In the genomic region with DNA sequence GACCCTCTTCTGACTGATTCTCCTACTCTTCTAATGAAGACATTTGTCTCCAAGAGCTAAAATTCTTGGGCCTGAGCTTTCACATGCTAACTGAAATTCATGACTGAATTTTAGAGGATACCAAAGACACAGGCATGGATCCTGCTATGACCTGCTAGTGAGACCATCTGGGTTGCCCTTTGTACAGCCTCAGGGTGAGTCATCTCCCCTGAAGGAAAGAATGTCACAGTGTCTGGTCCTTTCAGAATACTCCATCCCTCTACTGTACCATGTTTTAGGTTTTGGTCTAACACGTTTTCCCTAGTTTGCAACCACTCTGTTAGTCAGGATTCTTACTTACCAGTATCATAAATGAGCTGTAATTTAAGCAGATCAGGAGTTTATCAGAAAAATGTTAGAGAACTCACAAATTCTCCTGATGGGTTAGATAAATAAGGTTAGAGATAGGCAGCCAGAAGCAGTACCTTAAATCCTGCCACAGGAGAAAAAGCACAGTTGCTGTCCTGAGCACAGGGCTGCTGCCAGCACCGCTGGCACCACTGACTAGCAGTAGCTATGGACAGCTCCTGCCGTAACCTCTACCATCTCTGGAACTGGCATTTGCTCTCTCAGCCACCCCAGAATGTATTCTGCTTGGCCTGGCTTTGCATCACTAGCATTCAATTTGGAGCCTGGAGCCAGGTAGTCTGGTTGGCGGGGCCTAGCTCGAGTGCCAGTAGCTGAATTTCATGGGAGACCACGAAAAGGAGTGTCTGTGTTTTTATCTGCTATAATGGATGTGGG, we compare ENCODE assay signal across 1 cellular context.
TF ChIP-seq lines count a peak whose summit lies in the region.

No MANE protein-coding gene starts in this region.

TF ChIP-seq in SK-N-SH, 30 proteins besides CTCF, POLR2A, EP300 and RAD21 (continued from another document):
- TF ChIP-seq NRF1 (IDR thresholded peaks at IDR 0.05; ENCODE audit: low read depth, low read length) (no peak), ELF1 (IDR thresholded peaks at IDR 0.05) (no peak), JUND (IDR thresholded peaks at IDR 0.05) (peak; percentile 51), TCF12 (IDR thresholded peaks at IDR 0.05) (peak; percentile 27; the same call in 1 of the 2 replicates), RXRA (IDR thresholded peaks at IDR 0.05; ENCODE audit: borderline replicate concordance, low read depth) (peak; percentile 15; the same call in 1 of the 2 replicates), RFX5 (IDR thresholded peaks at IDR 0.05; ENCODE audit: low read length) (no peak), POLR2AphosphoS5 (IDR thresholded peaks at IDR 0.05; ENCODE audit: low read depth, low read length) (no peak), FOXJ3 (CRISPR knock-in tag; IDR thresholded peaks at IDR 0.05) (no peak), FOXM1 (IDR thresholded peaks at IDR 0.05; ENCODE audit: low read depth) (no peak), TEAD4 (IDR thresholded peaks at IDR 0.05; ENCODE audit: borderline replicate concordance, insufficient read depth) (no peak), RCOR1 (IDR thresholded peaks at IDR 0.05; ENCODE audit: low read length) (no peak)
- TF ChIP-seq, protein P1, sequence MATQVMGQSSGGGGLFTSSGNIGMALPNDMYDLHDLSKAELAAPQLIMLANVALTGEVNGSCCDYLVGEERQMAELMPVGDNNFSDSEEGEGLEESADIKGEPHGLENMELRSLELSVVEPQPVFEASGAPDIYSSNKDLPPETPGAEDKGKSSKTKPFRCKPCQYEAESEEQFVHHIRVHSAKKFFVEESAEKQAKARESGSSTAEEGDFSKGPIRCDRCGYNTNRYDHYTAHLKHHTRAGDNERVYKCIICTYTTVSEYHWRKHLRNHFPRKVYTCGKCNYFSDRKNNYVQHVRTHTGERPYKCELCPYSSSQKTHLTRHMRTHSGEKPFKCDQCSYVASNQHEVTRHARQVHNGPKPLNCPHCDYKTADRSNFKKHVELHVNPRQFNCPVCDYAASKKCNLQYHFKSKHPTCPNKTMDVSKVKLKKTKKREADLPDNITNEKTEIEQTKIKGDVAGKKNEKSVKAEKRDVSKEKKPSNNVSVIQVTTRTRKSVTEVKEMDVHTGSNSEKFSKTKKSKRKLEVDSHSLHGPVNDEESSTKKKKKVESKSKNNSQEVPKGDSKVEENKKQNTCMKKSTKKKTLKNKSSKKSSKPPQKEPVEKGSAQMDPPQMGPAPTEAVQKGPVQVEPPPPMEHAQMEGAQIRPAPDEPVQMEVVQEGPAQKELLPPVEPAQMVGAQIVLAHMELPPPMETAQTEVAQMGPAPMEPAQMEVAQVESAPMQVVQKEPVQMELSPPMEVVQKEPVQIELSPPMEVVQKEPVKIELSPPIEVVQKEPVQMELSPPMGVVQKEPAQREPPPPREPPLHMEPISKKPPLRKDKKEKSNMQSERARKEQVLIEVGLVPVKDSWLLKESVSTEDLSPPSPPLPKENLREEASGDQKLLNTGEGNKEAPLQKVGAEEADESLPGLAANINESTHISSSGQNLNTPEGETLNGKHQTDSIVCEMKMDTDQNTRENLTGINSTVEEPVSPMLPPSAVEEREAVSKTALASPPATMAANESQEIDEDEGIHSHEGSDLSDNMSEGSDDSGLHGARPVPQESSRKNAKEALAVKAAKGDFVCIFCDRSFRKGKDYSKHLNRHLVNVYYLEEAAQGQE (IDR thresholded peaks at IDR 0.05; ENCODE audit: low read depth, low read length) = peak; percentile 77
- TF ChIP-seq, protein P2, sequence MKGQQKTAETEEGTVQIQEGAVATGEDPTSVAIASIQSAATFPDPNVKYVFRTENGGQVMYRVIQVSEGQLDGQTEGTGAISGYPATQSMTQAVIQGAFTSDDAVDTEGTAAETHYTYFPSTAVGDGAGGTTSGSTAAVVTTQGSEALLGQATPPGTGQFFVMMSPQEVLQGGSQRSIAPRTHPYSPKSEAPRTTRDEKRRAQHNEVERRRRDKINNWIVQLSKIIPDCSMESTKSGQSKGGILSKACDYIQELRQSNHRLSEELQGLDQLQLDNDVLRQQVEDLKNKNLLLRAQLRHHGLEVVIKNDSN (IDR thresholded peaks at IDR 0.05; ENCODE audit: borderline replicate concordance, low read depth) = no peak
- TF ChIP-seq, protein P3, sequence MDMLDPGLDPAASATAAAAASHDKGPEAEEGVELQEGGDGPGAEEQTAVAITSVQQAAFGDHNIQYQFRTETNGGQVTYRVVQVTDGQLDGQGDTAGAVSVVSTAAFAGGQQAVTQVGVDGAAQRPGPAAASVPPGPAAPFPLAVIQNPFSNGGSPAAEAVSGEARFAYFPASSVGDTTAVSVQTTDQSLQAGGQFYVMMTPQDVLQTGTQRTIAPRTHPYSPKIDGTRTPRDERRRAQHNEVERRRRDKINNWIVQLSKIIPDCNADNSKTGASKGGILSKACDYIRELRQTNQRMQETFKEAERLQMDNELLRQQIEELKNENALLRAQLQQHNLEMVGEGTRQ (IDR thresholded peaks at IDR 0.05; ENCODE audit: borderline replicate concordance, low read depth, low read length) = no peak
- TF ChIP-seq, protein P4, sequence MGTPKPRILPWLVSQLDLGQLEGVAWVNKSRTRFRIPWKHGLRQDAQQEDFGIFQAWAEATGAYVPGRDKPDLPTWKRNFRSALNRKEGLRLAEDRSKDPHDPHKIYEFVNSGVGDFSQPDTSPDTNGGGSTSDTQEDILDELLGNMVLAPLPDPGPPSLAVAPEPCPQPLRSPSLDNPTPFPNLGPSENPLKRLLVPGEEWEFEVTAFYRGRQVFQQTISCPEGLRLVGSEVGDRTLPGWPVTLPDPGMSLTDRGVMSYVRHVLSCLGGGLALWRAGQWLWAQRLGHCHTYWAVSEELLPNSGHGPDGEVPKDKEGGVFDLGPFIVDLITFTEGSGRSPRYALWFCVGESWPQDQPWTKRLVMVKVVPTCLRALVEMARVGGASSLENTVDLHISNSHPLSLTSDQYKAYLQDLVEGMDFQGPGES (IDR thresholded peaks at IDR 0.05; ENCODE audit: low read depth, low read length) = no peak
- TF ChIP-seq, protein P5, sequence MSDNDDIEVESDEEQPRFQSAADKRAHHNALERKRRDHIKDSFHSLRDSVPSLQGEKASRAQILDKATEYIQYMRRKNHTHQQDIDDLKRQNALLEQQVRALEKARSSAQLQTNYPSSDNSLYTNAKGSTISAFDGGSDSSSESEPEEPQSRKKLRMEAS (IDR thresholded peaks at IDR 0.05; ENCODE audit: low read depth) = no peak
